ENCODE assay signal across 25 cellular contexts in the genomic region with DNA sequence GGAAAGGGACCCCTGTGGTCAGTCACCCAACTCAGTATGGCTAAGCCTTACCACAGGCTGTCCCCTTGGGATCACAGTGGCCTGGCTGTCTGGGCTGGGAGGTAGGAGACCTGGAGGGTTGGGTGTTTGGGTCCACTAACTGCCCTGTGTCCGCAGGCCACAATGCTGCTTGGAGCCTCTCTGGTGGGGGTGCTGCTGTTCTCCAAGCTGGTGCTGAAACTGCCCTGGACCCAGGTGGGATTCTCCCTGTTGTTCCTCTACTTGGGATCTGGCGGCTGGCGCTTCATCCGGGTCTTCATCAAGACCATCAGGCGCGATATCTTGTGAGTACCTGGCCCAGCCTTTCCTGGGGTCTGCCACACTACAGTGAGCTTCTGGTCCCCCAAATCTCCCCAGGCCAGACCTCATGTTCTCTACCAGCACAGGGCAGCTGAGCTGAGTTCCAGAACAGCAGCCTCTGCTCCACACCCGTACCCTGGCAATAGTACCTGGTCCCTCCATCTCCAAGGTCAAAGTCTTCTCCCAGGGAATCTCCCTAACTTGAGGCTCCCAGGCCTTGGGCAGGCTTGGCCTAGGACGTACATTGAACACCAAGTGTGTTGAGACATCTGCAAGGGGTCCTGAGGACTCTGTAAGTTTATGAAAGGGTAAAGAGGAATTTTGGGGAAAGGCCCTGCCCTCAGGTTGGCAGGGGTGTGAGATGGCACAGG.
"Had no signal": no experiment of that assay in that cellular context is flagged by ENCODE, and none has a peak within 500 bp of the region (broad histone marks: within the 10 kb centered on the region; RNA-seq: fewer than 3 reads in every experiment).

No MANE protein-coding gene starts in this region.

- H3K27me3 Mint-ChIP-seq: naive thymus-derived CD8-positive, alpha-beta T cell; stimulated activated naive B cell treated with anti-CD40 and anti-IgM and Interleukin-4, amounts not matched to agents 10 μg/mL and 1 μg/mL and 100 μg/mL, for 72 hours had no signal

- H2AFZ ChIP-seq: neural progenitor cell, parathyroid adenoma had no signal

- H3K9ac ChIP-seq: neural progenitor cell, parathyroid adenoma had no signal

- H3K36me3 ChIP-seq: neural progenitor cell had no signal

- H3K9me3 Mint-ChIP-seq: naive thymus-derived CD8-positive, alpha-beta T cell; neural progenitor cell; stimulated activated naive B cell treated with anti-CD40 and anti-IgM and Interleukin-4, amounts not matched to agents 10 μg/mL and 1 μg/mL and 100 μg/mL, for 72 hours had no signal

- H3K4me1 ChIP-seq: neural progenitor cell, parathyroid adenoma had no signal

- H3K79me2 ChIP-seq: parathyroid adenoma had no signal

- H3K4me3 Mint-ChIP-seq: neural progenitor cell; stimulated activated naive B cell treated with anti-CD40 and anti-IgM and Interleukin-4, amounts not matched to agents 10 μg/mL and 1 μg/mL and 100 μg/mL, for 72 hours had no signal

- DNase-seq: cortex of kidney; effector memory CD4-positive, alpha-beta T cell; heart right ventricle; hypothalamus; kidney glomerular epithelial cell; naive thymus-derived CD8-positive, alpha-beta T cell; occipital lobe; psoas muscle; retina; right lobe of liver; spleen; stimulated activated CD4-positive, alpha-beta T cell treated with anti-CD3 and anti-CD28 coated beads, Interleukin-15, amount 100 ng/mL, for 24 hours; stimulated activated CD4-positive, alpha-beta T cell treated with anti-CD3 and anti-CD28 coated beads, Interleukin-1b, Interleukin-23, amount 100 ng/mL, for 48 hours; stimulated activated CD4-positive, alpha-beta T cell treated with anti-CD3 and anti-CD28 coated beads, Interleukin-4, amount 100 ng/mL, for 24 hours; stimulated activated naive B cell treated with anti-CD40 and anti-IgM and Interleukin-4, amounts not matched to agents 10 μg/mL and 1 μg/mL and 100 μg/mL, for 72 hours; stomach; substantia nigra; transverse colon had no signal

- H3K9me3 ChIP-seq: heart right ventricle, psoas muscle, right lobe of liver, spleen, stomach, thoracic aorta, transverse colon had no signal

- H3K4me3 ChIP-seq: heart right ventricle, neural progenitor cell, psoas muscle, right lobe of liver, spleen, stomach, thoracic aorta, transverse colon had no signal

- H3K27ac Mint-ChIP-seq: neural progenitor cell; stimulated activated naive B cell treated with anti-CD40 and anti-IgM and Interleukin-4, amounts not matched to agents 10 μg/mL and 1 μg/mL and 100 μg/mL, for 72 hours had no signal

- H3K27ac ChIP-seq: heart right ventricle, neural progenitor cell, parathyroid adenoma, psoas muscle, right lobe of liver, spleen, stomach, thoracic aorta, transverse colon had no signal

- H3K4me2 ChIP-seq: neural progenitor cell had no signal

- FAIRE-seq: endometrium, frontal cortex, islet of Langerhans had no signal

- H3K27me3 ChIP-seq: heart right ventricle, right lobe of liver, spleen, stomach, transverse colon had no signal

- ATAC-seq: esophagus mucosa; heart right ventricle; naive thymus-derived CD8-positive, alpha-beta T cell; psoas muscle; right lobe of liver; stimulated activated naive B cell treated with anti-CD40 and anti-IgM and Interleukin-4, amounts not matched to agents 10 μg/mL and 1 μg/mL and 100 μg/mL, for 72 hours had no signal
